Comparison of ENCODE assay signal across 11 cellular contexts in the genomic region with DNA sequence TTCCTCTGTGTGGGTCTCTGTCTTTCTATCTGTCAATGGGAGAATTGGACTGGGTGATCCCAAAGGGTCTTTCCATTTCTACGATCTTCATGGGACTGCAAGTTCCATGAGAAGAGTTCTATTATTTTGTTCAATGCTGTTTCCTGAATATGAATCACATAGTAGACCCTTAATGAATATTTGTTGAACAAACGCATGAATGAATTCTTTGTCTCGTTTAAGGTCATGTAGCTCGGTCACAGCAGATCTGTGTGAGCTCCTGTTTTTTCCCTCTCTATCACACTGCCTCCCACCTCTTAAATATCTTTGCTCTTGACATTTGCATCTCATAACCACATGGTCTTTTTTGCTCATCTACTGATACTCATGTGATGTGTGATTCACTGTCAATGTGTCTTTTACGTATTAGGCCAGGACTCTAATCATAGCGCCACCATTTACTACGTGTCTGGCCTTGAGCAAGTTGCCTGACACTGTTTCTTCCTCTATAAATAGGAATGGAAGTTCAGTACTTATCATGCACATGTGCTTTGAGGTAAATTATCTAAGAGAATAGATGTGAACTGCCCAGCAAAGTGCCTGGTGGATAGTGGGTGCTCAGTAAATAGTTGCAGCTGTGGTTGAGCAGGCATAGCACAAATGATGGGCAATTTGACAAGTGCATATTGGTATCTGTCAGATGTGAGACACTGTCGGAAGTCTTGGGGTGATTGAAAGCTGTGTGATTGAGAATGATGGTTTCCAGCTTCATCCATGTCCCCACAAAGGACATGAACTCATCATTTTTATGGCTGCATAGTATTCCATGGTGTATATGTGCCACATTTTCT.
DNase-seq lines count a peak whose midpoint lies in the region; ATAC-seq lines count a peak whose summit lies in the region.
"Had no signal": no experiment of that assay in that cellular context is flagged by ENCODE, and none has a peak within 500 bp of the region (broad histone marks: within the 10 kb centered on the region; RNA-seq: fewer than 3 reads in every experiment).

No MANE protein-coding gene starts in this region.

- H3K9me3 Mint-ChIP-seq in activated naive CD8-positive, alpha-beta T cell treated with anti-CD3 and anti-CD28 coated beads, Interleukin-2, amount 50 U/mL, for 24 hours, result peaks cover 4% of the 10 kb centered on the region

- ATAC-seq in GM18508 (IDR thresholded peaks at IDR 0.05; ENCODE audit: insufficient read depth, unreplicated experiment) (peak; percentile 73), GM19463 (IDR thresholded peaks at IDR 0.05; ENCODE audit: unreplicated experiment) (peak; percentile 74), HG03025 (IDR thresholded peaks at IDR 0.05; ENCODE audit: low FRiP score, unreplicated experiment) (peak; percentile 74)
- ATAC-seq in activated naive CD8-positive, alpha-beta T cell treated with anti-CD3 and anti-CD28 coated beads, Interleukin-2, amount 50 U/mL, for 24 hours, result peak; percentile 96
- ATAC-seq: psoas muscle had no signal

- H3K4me1 Mint-ChIP-seq in activated naive CD8-positive, alpha-beta T cell treated with anti-CD3 and anti-CD28 coated beads, Interleukin-2, amount 50 U/mL, for 24 hours, result peaks cover 62% of the 10 kb centered on the region

- intact Hi-C loops in head of caudate nucleus (cut with DNase I), result no loop called here

- peaks cover 3% of the 10 kb centered on the region for H3K27me3 Mint-ChIP-seq in activated naive CD8-positive, alpha-beta T cell treated with anti-CD3 and anti-CD28 coated beads, Interleukin-2, amount 50 U/mL, for 24 hours

- DNase-seq in activated naive CD8-positive, alpha-beta T cell treated with anti-CD3 and anti-CD28 coated beads, Interleukin-2, amount 50 U/mL, for 24 hours, result no peak
- DNase-seq in cortex of kidney (lab: John Stamatoyannopoulos, UW) (no peak), NCI-H774 (lab: John Stamatoyannopoulos, UW) (no peak), head of caudate nucleus (no peak), SHP77 treated with DMSO at 0.1 percent for 48 hours (lab: John Stamatoyannopoulos, UW) (no peak)
- DNase-seq: kidney, NCI-H1694, psoas muscle had no signal

- peak overlapping the region; percentile 80 for H3K27ac Mint-ChIP-seq in activated naive CD8-positive, alpha-beta T cell treated with anti-CD3 and anti-CD28 coated beads, Interleukin-2, amount 50 U/mL, for 24 hours

- peaks cover 4% of the 10 kb centered on the region for H3K36me3 Mint-ChIP-seq in activated naive CD8-positive, alpha-beta T cell treated with anti-CD3 and anti-CD28 coated beads, Interleukin-2, amount 50 U/mL, for 24 hours (ENCODE audit: low read depth)

- peak overlapping the region; percentile 5 for H3K4me3 Mint-ChIP-seq in activated naive CD8-positive, alpha-beta T cell treated with anti-CD3 and anti-CD28 coated beads, Interleukin-2, amount 50 U/mL, for 24 hours
